Comparison of ENCODE assay signal across 16 cellular contexts in the genomic region with DNA sequence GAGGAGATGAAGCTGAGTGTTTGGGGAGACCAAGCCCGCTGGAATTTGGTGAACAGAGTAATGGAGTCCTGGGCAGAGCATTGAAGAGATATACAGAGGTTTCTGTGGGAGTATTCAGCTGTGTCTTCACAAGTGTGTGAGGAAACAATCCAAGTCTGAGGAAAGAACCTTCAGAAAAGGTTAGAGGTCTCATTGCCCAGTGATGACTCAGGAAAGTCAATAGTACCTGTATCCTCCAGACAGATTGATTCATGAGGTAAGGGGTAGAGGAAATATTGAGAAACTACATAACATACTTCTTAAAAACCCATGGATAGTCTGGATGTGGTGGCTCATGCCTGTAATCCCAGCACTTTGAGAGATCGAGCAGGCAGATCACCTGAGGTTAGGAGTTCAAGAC.
"Had no signal": no experiment of that assay in that cellular context is flagged by ENCODE, and none has a peak within 500 bp of the region (broad histone marks: within the 10 kb centered on the region; RNA-seq: fewer than 3 reads in every experiment).

No MANE protein-coding gene starts in this region.

- FAIRE-seq: TTC549 had no signal

- ATAC-seq: activated T-cell treated with anti-CD3 and anti-CD28 coated beads, Interleukin-2, amount 50 U/mL, for 72 hours; left lobe of liver; stimulated activated naive B cell treated with anti-CD40 and anti-IgM and Interleukin-4, amounts not matched to agents 10 μg/mL and 1 μg/mL and 100 μg/mL, for 72 hours had no signal

- H3K4me3 ChIP-seq: coronary artery, lung, thoracic aorta had no signal

- H3K27ac ChIP-seq: brain microvascular endothelial cell, coronary artery, thoracic aorta had no signal

- H3K9me3 ChIP-seq: thoracic aorta had no signal

- DNase-seq: activated CD4-positive, alpha-beta T cell treated with anti-CD3 and anti-CD28 coated beads, Interleukin-2, amount 50 U/mL, for 4 hours; activated effector memory CD4-positive, alpha-beta T cell treated with anti-CD3 and anti-CD28 coated beads, Interleukin-2, amount 50 U/mL, for 16 hours; activated naive CD4-positive, alpha-beta T cell treated with anti-CD3 and anti-CD28 coated beads, Interleukin-2, amount 50 U/mL, for 16 hours; activated T-cell treated with anti-CD3 and anti-CD28 coated beads, Interleukin-2, amount 50 U/mL, for 72 hours; aorta; brain microvascular endothelial cell; nephron progenitor cell; occipital lobe; posterior cingulate gyrus; retina; stimulated activated naive B cell treated with anti-CD40 and anti-IgM and Interleukin-4, amounts not matched to agents 10 μg/mL and 1 μg/mL and 100 μg/mL, for 72 hours had no signal

- H3K36me3 ChIP-seq: brain microvascular endothelial cell, thoracic aorta had no signal

- H3K27me3 ChIP-seq: brain microvascular endothelial cell had no signal
